In the genomic region with DNA sequence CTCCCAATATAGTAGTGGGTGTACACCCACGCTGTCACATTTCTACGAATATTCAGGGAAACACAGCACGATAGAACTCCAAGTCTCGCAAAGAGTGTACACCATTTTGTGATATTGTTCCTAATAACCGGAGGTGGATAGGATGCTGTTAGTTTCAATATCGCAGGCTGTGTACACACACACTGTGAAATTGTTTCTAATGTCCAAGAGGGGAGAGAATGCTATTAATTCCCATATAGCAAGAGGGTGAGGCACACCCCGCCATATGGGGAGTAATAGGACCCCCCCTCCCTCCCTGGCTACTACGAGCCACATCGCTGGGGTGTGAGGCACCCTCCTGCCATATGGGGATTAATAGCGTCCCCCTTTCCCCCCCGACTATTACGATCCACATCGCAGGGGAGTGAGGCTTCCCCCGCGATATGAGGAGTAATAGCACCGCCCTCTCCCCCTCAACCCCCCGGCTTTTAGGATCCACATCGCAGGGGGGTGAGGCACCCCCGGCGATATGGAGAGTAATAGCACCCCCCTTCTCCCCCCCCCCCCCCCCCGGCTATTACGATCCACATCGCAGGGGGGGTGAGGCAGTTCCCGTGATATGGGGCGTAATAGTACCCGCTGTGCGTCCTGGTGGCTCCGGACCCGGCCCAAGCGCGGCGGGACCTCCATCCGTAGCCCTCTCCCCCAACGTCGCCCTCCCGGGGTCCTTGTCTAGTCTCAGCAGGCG, we compare ENCODE assay signal across 10 cellular contexts. TPM values are rescaled to one million over a fixed set of nuclear protein-coding genes. Genes with fewer than 3 reads are reported as not detected.
DNase-seq lines count a peak whose midpoint lies in the region; ATAC-seq, FAIRE-seq and TF ChIP-seq lines count a peak whose summit lies in the region.
"Had no signal": no experiment of that assay in that cellular context is flagged by ENCODE, and none has a peak within 500 bp of the region (broad histone marks: within the 10 kb centered on the region; RNA-seq: fewer than 3 reads in every experiment).

No MANE protein-coding gene starts in this region.

- H3K27ac ChIP-seq in H1 (ENCODE audit: low read depth, low read length) (no peak overlapping the region), muscle layer of colon (ENCODE audit: low read depth, low read length) (peak overlapping the region; percentile 23), urinary bladder (ENCODE audit: low read depth) (no peak overlapping the region)
- H3K27ac ChIP-seq: BLaER1 treated with 17β-estradiol and CSF1 and Interleukin-3, amounts not matched to agents 10 nM and 100 nM; KMS-11 had no signal

- H2BK20ac ChIP-seq in H1 (ENCODE audit: low read length), result no peak overlapping the region

- TF ChIP-seq POLR2A in H1 (IDR thresholded peaks at IDR 0.05; ENCODE audit: control extremely low read depth in 1 of 2, low read depth in 2 of 2, low read length in 2 of 2), result no peak

- DNase-seq in SHP77 treated with DMSO at 0.1 percent for 48 hours (lab: John Stamatoyannopoulos, UW) (peak; percentile 3), SHP77 (lab: John Stamatoyannopoulos, UW) (no peak), H1 (ENCODE audit: low read depth in 1 of 2, low spot score in 2 of 2) (no peak), NCI-H510A treated with DMSO at 0.1 percent for 48 hours (lab: John Stamatoyannopoulos, UW) (no peak)

- no peak overlapping the region for H2BK15ac ChIP-seq in H1 (ENCODE audit: low read length)

- H3K4me1 ChIP-seq in H1 (replicated peaks in 1 of 4; ENCODE audit: control insufficient read depth in 3 of 4, insufficient read depth in 4 of 4, low read length in 3 of 4) (peaks cover 0 to 3% (median 0%) of the 10 kb centered on the region in 4 experiments; a peak in 2 of 7 replicates), muscle layer of colon (ENCODE audit: insufficient read depth, low read length) (peaks cover 7% of the 10 kb centered on the region), urinary bladder (ENCODE audit: insufficient read depth) (no peaks in the 10 kb centered on the region)
- H3K4me1 ChIP-seq: BLaER1 treated with 17β-estradiol and CSF1 and Interleukin-3, amounts not matched to agents 10 nM and 100 nM had no signal

- no peak overlapping the region for H3K14ac ChIP-seq in H1 (ENCODE audit: insufficient read length)

- ATAC-seq in GM21381 (IDR thresholded peaks at IDR 0.05; ENCODE audit: unreplicated experiment), result no peak
- ATAC-seq in GM19452 (IDR thresholded peaks at IDR 0.05; ENCODE audit: unreplicated experiment), result no peak

- no peak overlapping the region for H2AFZ ChIP-seq in H1 (ENCODE audit: low read length)

- H3K4ac ChIP-seq in H1 (replicated peaks; ENCODE audit: insufficient read length, low read depth, low read length), result no peak overlapping the region

- 22% methylated on average over 20 of the region's 37 CpGs; no CpG with 5 or more reads in 1 of the 2 experiments for WGBS in H1 (ENCODE audit: extremely low coverage in 1 of 2, insufficient coverage in 1 of 2, insufficient read length in 1 of 2, insufficient replicate concordance in 2 of 2, low coverage in 1 of 2, low lambda C conversion rate in 2 of 2, missing lambda C conversion rate in 1 of 2), 2 experiments
- WGBS in urinary bladder, result 8% methylated on average over 36 of the region's 37 CpGs

- CTCF ChIA-PET in H1 (lab: Charles Lee; ENCODE audit: partially characterized antibody), result interaction anchor here (0.9 to 2.1 kb wide), 6 partner anchors 10 to 157 kb away, joined by 3 to 11 read pairs (median 6); no protein-coding TSS in a partner anchor

- no peak overlapping the region for H3K23ac ChIP-seq in H1 (ENCODE audit: insufficient read length)

- H2BK12ac ChIP-seq in H1 (ENCODE audit: low read depth, low read length), result no peak overlapping the region; the same call in 1 of the 2 replicates

- H3K4me2 ChIP-seq in H1 (ENCODE audit: insufficient read depth in 1 of 2, low read depth in 2 of 2, low read length in 2 of 2), result peak overlapping the region; percentile 83 to 95
- H3K4me2 ChIP-seq: BLaER1 treated with 17β-estradiol and CSF1 and Interleukin-3, amounts not matched to agents 10 nM and 100 nM; KMS-11 had no signal

- H4K5ac ChIP-seq in H1 (ENCODE audit: insufficient read length, low read depth, low read length), result no peak overlapping the region

- peak overlapping the region; percentile 60 to 76 (median 68) for H3K4me3 ChIP-seq in H1 (ENCODE audit: extremely low read depth in 1 of 4, insufficient read depth in 2 of 4, low read depth in 3 of 4, low read length in 4 of 4)
- peak overlapping the region; percentile 68 for H3K4me3 ChIP-seq in muscle layer of colon (ENCODE audit: low read depth in 1 of 2, low read length in 2 of 2)
- H3K4me3 ChIP-seq in urinary bladder (ENCODE audit: low read depth, low read length), result peak overlapping the region; percentile 44
- H3K4me3 ChIP-seq: BLaER1 treated with 17β-estradiol and CSF1 and Interleukin-3, amounts not matched to agents 10 nM and 100 nM had no signal

- no peaks in the 10 kb centered on the region for H4K20me1 ChIP-seq in H1 (replicated peaks in 1 of 2; ENCODE audit: control insufficient read depth in 1 of 2, insufficient read depth in 2 of 2, low read length in 2 of 2)
- H4K20me1 ChIP-seq: BLaER1 treated with 17β-estradiol and CSF1 and Interleukin-3, amounts not matched to agents 10 nM and 100 nM had no signal

- peak overlapping the region in 1 of 4 experiments; percentile 27; a peak in 1 of 7 replicates for H3K9ac ChIP-seq in H1 (replicated peaks in 1 of 4; ENCODE audit: extremely low read depth in 1 of 4, low read depth in 3 of 4, low read length in 3 of 4)
- H3K9ac ChIP-seq in muscle layer of colon (ENCODE audit: low read length), result peak overlapping the region; percentile 6
- H3K9ac ChIP-seq: BLaER1 treated with 17β-estradiol and CSF1 and Interleukin-3, amounts not matched to agents 10 nM and 100 nM; KMS-11 had no signal

- POLR2A ChIA-PET in H1 (lab: Charles Lee; ENCODE audit: partially characterized antibody), result no interaction called here

- no peak for TF ChIP-seq RAD21 in H1 (IDR thresholded peaks at IDR 0.05 in 1 of 2, conservative IDR thresholded peaks at IDR 0.05 in 1 of 2; ENCODE audit: low read depth in 2 of 2, low read length in 2 of 2)

- no peak overlapping the region for H2BK120ac ChIP-seq in H1 (replicated peaks; ENCODE audit: low read depth, low read length)

- TF ChIP-seq EP300 in H1 (IDR thresholded peaks at IDR 0.05; ENCODE audit: borderline replicate concordance in 1 of 2, low read depth in 2 of 2, low read length in 2 of 2), result no peak

- no peaks in the 10 kb centered on the region for H3K9me3 ChIP-seq in H1 (ENCODE audit: insufficient read depth in 2 of 2, low read depth in 1 of 2, low read length in 1 of 2)
- no peaks in the 10 kb centered on the region for H3K9me3 ChIP-seq in muscle layer of colon (ENCODE audit: low read length)

- no peaks in the 10 kb centered on the region for H3K36me3 ChIP-seq in H1 (ENCODE audit: control insufficient read depth in 2 of 4, insufficient read depth in 4 of 4, low read length in 3 of 4)
- H3K36me3 ChIP-seq in muscle layer of colon (ENCODE audit: insufficient read depth, low read length), result no peaks in the 10 kb centered on the region
- H3K36me3 ChIP-seq in urinary bladder (ENCODE audit: insufficient read depth), result no peaks in the 10 kb centered on the region
- H3K36me3 ChIP-seq: BLaER1 treated with 17β-estradiol and CSF1 and Interleukin-3, amounts not matched to agents 10 nM and 100 nM had no signal

- no peaks in the 10 kb centered on the region for H3K79me1 ChIP-seq in H1 (ENCODE audit: low read depth, low read length)

- H2BK5ac ChIP-seq in H1 (ENCODE audit: low read depth, low read length), result no peak overlapping the region

- H2AK5ac ChIP-seq in H1 (ENCODE audit: low read depth, low read length), result no peak overlapping the region

- no peak overlapping the region for H4K8ac ChIP-seq in H1 (ENCODE audit: extremely low read depth, insufficient read depth, low read length)

- TF ChIP-seq CTCF in H1 (IDR thresholded peaks at IDR 0.05; ENCODE audit: control extremely low read depth in 1 of 3, insufficient read depth in 1 of 3, low read depth in 1 of 3, low read length in 3 of 3), result no peak

- no peaks in the 10 kb centered on the region for H3K79me2 ChIP-seq in H1 (ENCODE audit: control insufficient read depth in 1 of 2, insufficient read depth in 2 of 2, low read length in 2 of 2)

- H3K27me3 ChIP-seq in H1 (replicated peaks in 1 of 4; ENCODE audit: control insufficient read depth in 3 of 4, extremely low read depth in 1 of 4, insufficient read depth in 3 of 4, low read length in 3 of 4) (peaks cover 2 to 26% (median 5%) of the 10 kb centered on the region in 4 experiments), muscle layer of colon (ENCODE audit: control insufficient read depth in 1 of 2, insufficient read depth in 2 of 2, low read length in 2 of 2) (no peaks in the 10 kb centered on the region)
- H3K27me3 ChIP-seq: BLaER1 treated with 17β-estradiol and CSF1 and Interleukin-3, amounts not matched to agents 10 nM and 100 nM had no signal

- no peak for FAIRE-seq in H1 (lab: Jason Lieb, UNC)

- no peak overlapping the region for H4K91ac ChIP-seq in H1 (replicated peaks; ENCODE audit: insufficient read length, low read length)

- no peak overlapping the region for H3K18ac ChIP-seq in H1 (ENCODE audit: extremely low read depth, low read length)

- H3K56ac ChIP-seq in H1 (replicated peaks; ENCODE audit: insufficient read length, low read depth, low read length), result no peak overlapping the region

- peaks cover 3% of the 10 kb centered on the region; the same call in 1 of the 2 replicates for H3K23me2 ChIP-seq in H1 (ENCODE audit: low read depth, low read length)

TF ChIP-seq in H1, 55 proteins besides CTCF, POLR2A, EP300 and RAD21:
- TF ChIP-seq TBP (IDR thresholded peaks at IDR 0.05; ENCODE audit: low read depth, low read length) (no peak), SRF (IDR thresholded peaks at IDR 0.05; ENCODE audit: low read depth, low read length) (no peak), KDM4A (IDR thresholded peaks at IDR 0.05; ENCODE audit: low read depth, low read length, severe bottlenecking) (peak; percentile 83), ASH2L (IDR thresholded peaks at IDR 0.05; ENCODE audit: low read length) (no peak)

RNA-seq across cellular contexts. Expression of a gene that starts 0.6 kb away (rescaled TPM):
- 1.5 and 2.5 TPM in 2 replicates for total RNA-seq in H1 (2021; fragmentation: NEBNext Ultra II Directional; extraction: Animal tissue kit (Norgen Biotek cat#: 25700))
- polyA plus RNA-seq in H1 (2011; rRNA removed), result 0.52 and 1.3 TPM in 2 replicates
- 0.81 TPM for polyA plus RNA-seq in H1 (2011; cell fraction: cytosol; rRNA removed)
- polyA plus RNA-seq in H1 (2011; cell fraction: nucleus; rRNA removed), result 1.5 TPM
- polyA plus RNA-seq in H1 (2012, experiment 1 of 2), result 0.99 to 1.7 TPM (median 1.4 TPM) in 4 replicates
- 0.07 TPM for polyA plus RNA-seq in H1 (2012, experiment 2 of 2)
- 0.93 TPM for polyA plus RNA-seq in H1 (2013, experiment 1 of 2)
- 1.3 TPM for polyA plus RNA-seq in H1 (2013, experiment 2 of 2)
- 3.5 and 6.0 TPM in 2 replicates for polyA minus RNA-seq in H1 (2011; rRNA and poly(A)+ RNA removed)
- polyA minus RNA-seq in H1 (2011; cell fraction: cytosol; rRNA and poly(A)+ RNA removed), result 2.4 TPM
- polyA minus RNA-seq in H1 (2011; cell fraction: nucleus; rRNA and poly(A)+ RNA removed), result 11.8 TPM
- 7.8 TPM for total RNA-seq in urinary bladder
- 1.3 TPM for polyA plus RNA-seq in urinary bladder
